17 cellular contexts compared by ENCODE assay signal in genomic region chr19:40035996-40036395, GRCh38. TPM values are rescaled to one million over a fixed set of nuclear protein-coding genes. Genes with fewer than 3 reads are reported as not detected.
DNase-seq lines count a peak whose midpoint lies in the region; ATAC-seq and TF ChIP-seq lines count a peak whose summit lies in the region.
"Had no signal": no experiment of that assay in that cellular context is flagged by ENCODE, and none has a peak within 500 bp of the region (broad histone marks: within the 10 kb centered on the region; RNA-seq: fewer than 3 reads in every experiment).

No MANE protein-coding gene starts in this region.

- peaks cover 71% of the 10 kb centered on the region for H3K36me3 Mint-ChIP-seq in GM23338 (ENCODE audit: low read depth)

- in situ Hi-C loops in GM13977 (cut with MboI; ENCODE audit: low pct_unique_long_range_greater_than_20kb, low sequenced_read_pairs, unreplicated experiment): no loop called here

- peaks cover 85% of the 10 kb centered on the region for H3K9me3 Mint-ChIP-seq in GM23338

- H3K4me1 Mint-ChIP-seq in GM23338: no peaks in the 10 kb centered on the region
- H3K4me1 Mint-ChIP-seq: CD4-positive, alpha-beta memory T cell had no signal

- no peak for ATAC-seq in GM23338
- ATAC-seq: Right ventricle myocardium inferior had no signal

- no peaks in the 10 kb centered on the region for H3K4me1 ChIP-seq in GM23338 (ENCODE audit: insufficient read depth)
- H3K4me1 ChIP-seq in fibroblast of lung (ENCODE audit: control insufficient read depth, extremely low read depth, insufficient read depth, low read length): no peaks in the 10 kb centered on the region

- no peak overlapping the region for H3K4me3 ChIP-seq in GM23338
- no peak overlapping the region for H3K4me3 ChIP-seq in fibroblast of lung (replicated peaks in 1 of 4; ENCODE audit: control extremely low read depth in 1 of 4, insufficient read depth in 1 of 4, low read depth in 3 of 4, low read length in 4 of 4)
- H3K4me3 ChIP-seq: PC-9 had no signal

- no peaks in the 10 kb centered on the region for H3K9me3 ChIP-seq in fibroblast of lung (ENCODE audit: control insufficient read depth, insufficient read depth, low read depth, low read length)

- H3K27me3 Mint-ChIP-seq in GM23338 (ENCODE audit: insufficient read depth, low read depth, poor library complexity): no peaks in the 10 kb centered on the region
- H3K27me3 Mint-ChIP-seq: CD4-positive, alpha-beta memory T cell had no signal

- no peak overlapping the region for H3K9ac ChIP-seq in fibroblast of lung (ENCODE audit: insufficient read depth, low read length)

- no peaks in the 10 kb centered on the region for H3F3A ChIP-seq in GM23338 (replicated peaks; ENCODE audit: low read depth)

- TF ChIP-seq CTCF in GM23338 (conservative IDR thresholded peaks at IDR 0.05; ENCODE audit: low read depth in 2 of 2) (no peak), fibroblast of lung (conservative IDR thresholded peaks at IDR 0.05 in 1 of 2, IDR thresholded peaks at IDR 0.05 in 1 of 2; ENCODE audit: low read depth in 1 of 2, low read length in 2 of 2) (no peak), GM13977 (IDR thresholded peaks at IDR 0.05; ENCODE audit: extremely low read depth, insufficient read depth, missing control alignments) (no peak)

- H3K79me2 ChIP-seq in GM23338 (replicated peaks; ENCODE audit: insufficient read depth) (no peaks in the 10 kb centered on the region), fibroblast of lung (ENCODE audit: control insufficient read depth, insufficient read depth, low read length) (no peaks in the 10 kb centered on the region)

- H3K4me3 Mint-ChIP-seq in GM23338: no peak overlapping the region
- H3K4me3 Mint-ChIP-seq: CD4-positive, alpha-beta memory T cell had no signal

- no peaks in the 10 kb centered on the region for H3K27me3 ChIP-seq in GM23338 (ENCODE audit: insufficient read depth)
- H3K27me3 ChIP-seq in fibroblast of lung (ENCODE audit: control insufficient read depth, insufficient read depth, low read length): no peaks in the 10 kb centered on the region

- H3K27ac Mint-ChIP-seq in GM23338: no peak overlapping the region
- H3K27ac Mint-ChIP-seq: CD4-positive, alpha-beta memory T cell had no signal

- no peak overlapping the region for H3K27ac ChIP-seq in GM23338 (ENCODE audit: low read depth)
- H3K27ac ChIP-seq in fibroblast of lung (ENCODE audit: insufficient read depth, low read length): no peak overlapping the region
- H3K27ac ChIP-seq: PC-9 had no signal

- H3K36me3 ChIP-seq in GM23338 (ENCODE audit: insufficient read depth): peaks cover 31% of the 10 kb centered on the region
- no peaks in the 10 kb centered on the region for H3K36me3 ChIP-seq in fibroblast of lung (ENCODE audit: control insufficient read depth, insufficient read depth, low read length)

- no peak overlapping the region for H3K4me2 ChIP-seq in GM23338
- no peak overlapping the region for H3K4me2 ChIP-seq in fibroblast of lung (ENCODE audit: extremely low read depth, insufficient read depth, low read length)
- H3K4me2 ChIP-seq: PC-9 had no signal

- intact Hi-C loops in cardiac septum (cut with DNase I): no loop called here

- peak; percentile 4 for DNase-seq in GM23338 (ENCODE audit: low spot score)
- DNase-seq in RPMI7951 (ENCODE audit: low read depth): peak; percentile 25
- DNase-seq in fibroblast of lung (ENCODE audit: low read depth in 2 of 2): peak; percentile 6 to 9
- no peak for DNase-seq in GM13977 (ENCODE audit: low spot score)
- DNase-seq in NCI-H2107 treated with DMSO at 0.1 percent for 48 hours (lab: John Stamatoyannopoulos, UW; ENCODE audit: unreplicated experiment): no peak
- DNase-seq in NCI-H748 (lab: John Stamatoyannopoulos, UW; ENCODE audit: unreplicated experiment): no peak
- DNase-seq in cardiac septum (ENCODE audit: low spot score): no peak
- DNase-seq: ACHN; CD4-positive, alpha-beta memory T cell; DMS79; GF-D8; HCEC 1CT; MV-4-11; NCI-H1417; NCI-H187 treated with DMSO at 0.1 percent for 48 hours; PC-9 had no signal

- H2AFZ ChIP-seq in GM23338 (no peak overlapping the region), fibroblast of lung (ENCODE audit: low read length) (no peak overlapping the region)
- H2AFZ ChIP-seq: PC-9 had no signal

- no peaks in the 10 kb centered on the region for H3K9me2 ChIP-seq in GM23338 (ENCODE audit: insufficient read depth)

- H4K20me1 ChIP-seq in GM23338 (replicated peaks; ENCODE audit: insufficient read depth): no peaks in the 10 kb centered on the region
- no peaks in the 10 kb centered on the region for H4K20me1 ChIP-seq in fibroblast of lung (ENCODE audit: control insufficient read depth, extremely low read depth, insufficient read depth, low read length)

TF ChIP-seq in GM23338, 12 proteins besides CTCF, POLR2A, EP300 and RAD21:
- no peak for TF ChIP-seq STAT1 (IDR thresholded peaks at IDR 0.05; ENCODE audit: unreplicated experiment)
- TF ChIP-seq CREB1 (CRISPR knock-in tag; IDR thresholded peaks at IDR 0.05; ENCODE audit: low read depth): no peak
- TF ChIP-seq ZNF331 (CRISPR knock-in tag; IDR thresholded peaks at IDR 0.05; ENCODE audit: low read depth): no peak

RNA-seq across cellular contexts. Expression of gene ZNF780B, which starts 20.0 kb away (rescaled TPM):
- total RNA-seq in GM23338 (2014; rRNA removed; shearing (Covaris generic)): 11.0 and 11.2 TPM in 2 replicates
- polyA plus RNA-seq in GM23338 (2016; fragmentation: Nextera tagmentation; extraction: Ambion mirVana): 3.8 and 4.9 TPM in 2 replicates
- 7.8 and 9.6 TPM in 2 replicates for total RNA-seq in RPMI7951 (2014; rRNA removed; shearing (Covaris generic))
- 17.2 and 20.8 TPM in 2 replicates for total RNA-seq in fibroblast of lung
- polyA plus RNA-seq in fibroblast of lung: 8.9 TPM in 2 replicates
- polyA plus RNA-seq in fibroblast of lung (2012): 4.5 and 7.7 TPM in 2 replicates
- 0.89 and 6.0 TPM in 2 replicates for polyA minus RNA-seq in fibroblast of lung (ENCODE audit: low replicate concordance)
- 23.9 TPM for total RNA-seq in cardiac septum

RNA-seq across cellular contexts. Expression of gene ZNF546, which starts 39.1 kb away (rescaled TPM):
- 0.38 and 0.62 TPM in 2 replicates for total RNA-seq in GM23338 (2014; rRNA removed; shearing (Covaris generic))
- 0.47 and 0.95 TPM in 2 replicates for polyA plus RNA-seq in GM23338 (2016; fragmentation: Nextera tagmentation; extraction: Ambion mirVana)
- 4.0 and 4.3 TPM in 2 replicates for total RNA-seq in RPMI7951 (2014; rRNA removed; shearing (Covaris generic))
- 10.5 and 15.7 TPM in 2 replicates for total RNA-seq in fibroblast of lung
- 1.0 and 1.6 TPM in 2 replicates for polyA plus RNA-seq in fibroblast of lung
- 0.99 and 1.5 TPM in 2 replicates for polyA plus RNA-seq in fibroblast of lung (2012)
- 3.4 TPM in 1 of 2 replicates, not detected in the other for polyA minus RNA-seq in fibroblast of lung (ENCODE audit: low replicate concordance)
- total RNA-seq in cardiac septum: 10.1 TPM

RNA-seq across cellular contexts. Expression of gene ZNF780A, which starts 54.7 kb away (rescaled TPM):
- total RNA-seq in GM23338 (2014; rRNA removed; shearing (Covaris generic)): 15.0 and 23.6 TPM in 2 replicates
- polyA plus RNA-seq in GM23338 (2016; fragmentation: Nextera tagmentation; extraction: Ambion mirVana): 11.8 and 12.3 TPM in 2 replicates
- 24.3 and 26.0 TPM in 2 replicates for total RNA-seq in RPMI7951 (2014; rRNA removed; shearing (Covaris generic))
- 12.8 and 17.3 TPM in 2 replicates for total RNA-seq in fibroblast of lung
- 10.2 and 14.7 TPM in 2 replicates for polyA plus RNA-seq in fibroblast of lung
- 7.2 and 10.7 TPM in 2 replicates for polyA plus RNA-seq in fibroblast of lung (2012)
- 1.9 and 11.9 TPM in 2 replicates for polyA minus RNA-seq in fibroblast of lung (ENCODE audit: low replicate concordance)
- total RNA-seq in cardiac septum: 11.2 TPM

Comparison
In these comparisons a context has a peak if more than half of its experiments do, and no peak if none do; other contexts are left out.
1. DNase-seq: peak in GM23338 (single experiment), RPMI7951 (single experiment) and fibroblast of lung (2 of 2); none in GM13977 (single experiment), NCI-H2107 treated with DMSO at 0.1 percent for 48 hours (single experiment), NCI-H748 (single experiment) and cardiac septum (single experiment).